9 cellular contexts compared by ENCODE assay signal in genomic region chr1:59316497-59317128, GRCh38. TPM values are rescaled to one million over a fixed set of nuclear protein-coding genes. Genes with fewer than 3 reads are reported as not detected.
DNase-seq lines count a peak whose midpoint lies in the region; ATAC-seq, FAIRE-seq and TF ChIP-seq lines count a peak whose summit lies in the region.
"Had no signal": no experiment of that assay in that cellular context is flagged by ENCODE, and none has a peak within 500 bp of the region (broad histone marks: within the 10 kb centered on the region; RNA-seq: fewer than 3 reads in every experiment).

No MANE protein-coding gene starts in this region.

- H3K27me3 Mint-ChIP-seq in Caco-2 (ENCODE audit: insufficient read depth, unreplicated experiment) = no peaks in the 10 kb centered on the region

- H3K36me3 ChIP-seq in Caco-2 (ENCODE audit: control insufficient read depth, insufficient read depth, low read length) (no peaks in the 10 kb centered on the region), pancreas (no peaks in the 10 kb centered on the region)

- intact Hi-C loops in Caco-2 (cut with micrococcal nuclease; ENCODE audit: unreplicated experiment) = no loop called here
- intact Hi-C loops in pancreas (cut with DNase I) = no loop called here

- POLR2A ChIA-PET in Caco-2 (lab: Charles Lee) = no interaction called here

- CTCF ChIA-PET in Caco-2 (lab: Charles Lee) = no interaction called here

- TF ChIP-seq CTCF in Caco-2 (IDR thresholded peaks at IDR 0.05; ENCODE audit: insufficient read depth in 1 of 2, low read depth in 1 of 2, low read length in 1 of 2, severe bottlenecking in 1 of 2, unreplicated experiment in 1 of 2) (no peak), epithelial cell of proximal tubule (conservative IDR thresholded peaks at IDR 0.05; ENCODE audit: low read depth, low read length) (no peak), pancreas (IDR thresholded peaks at IDR 0.05) (no peak)

- BruUV-seq in Caco-2 (replicated peaks; lab: Mats Ljungman, UMichigan) = no TSS peak

- H3K9me3 ChIP-seq in Caco-2 = no peaks in the 10 kb centered on the region
- H3K9me3 ChIP-seq in pancreas = no peaks in the 10 kb centered on the region

- H3K4me1 Mint-ChIP-seq in Caco-2 (ENCODE audit: low read depth, unreplicated experiment) = peaks cover 14% of the 10 kb centered on the region

- H3K27ac Mint-ChIP-seq in Caco-2 (ENCODE audit: unreplicated experiment) = peak overlapping the region; percentile 51

- ATAC-seq in HG03064 (IDR thresholded peaks at IDR 0.05; ENCODE audit: low read depth, unreplicated experiment) (peak; percentile 96), pancreas (peak in 3 of 4 donors; percentile 48 to 58 (median 57)), HG02938 (IDR thresholded peaks at IDR 0.05; ENCODE audit: unreplicated experiment) (no peak), HG03097 (IDR thresholded peaks at IDR 0.05; ENCODE audit: low FRiP score, unreplicated experiment) (no peak)

- H3K4me3 Mint-ChIP-seq in Caco-2 (ENCODE audit: unreplicated experiment) = no peak overlapping the region

- H3K27ac ChIP-seq in pancreas = peak overlapping the region in 1 of 4 donors; percentile 10

- DNase-seq in Caco-2 (no peak), epithelial cell of proximal tubule (ENCODE audit: low read depth) (no peak), pancreas (no peak), NCI-H2171 treated with DMSO at 0.1 percent for 48 hours (lab: John Stamatoyannopoulos, UW) (no peak), NCI-H82 treated with DMSO at 0.1 percent for 48 hours (lab: John Stamatoyannopoulos, UW; ENCODE audit: unreplicated experiment) (no peak)
- DNase-seq: NCI-H1930 had no signal

- H3K4me3 ChIP-seq in Caco-2 (ENCODE audit: low read depth, low read length) = no peak overlapping the region
- H3K4me3 ChIP-seq in epithelial cell of proximal tubule (ENCODE audit: low read depth, low read length) = peak overlapping the region; percentile 35
- H3K4me3 ChIP-seq in pancreas = peak overlapping the region in 1 of 4 donors; percentile 13

- 55 to 72% methylated on average over 6 of the region's 6 CpGs for WGBS in pancreas, 2 donors

- H3K4me1 ChIP-seq in Caco-2 (peaks cover 19% of the 10 kb centered on the region; the same call in 1 of the 2 replicates), pancreas (peaks cover 0 to 7% (median 4%) of the 10 kb centered on the region in 3 donors)

- H3K36me3 Mint-ChIP-seq in Caco-2 (ENCODE audit: insufficient read depth, unreplicated experiment) = peaks cover under 1% of the 10 kb centered on the region

- H3K27me3 ChIP-seq in Caco-2 (replicated peaks; ENCODE audit: control insufficient read depth, insufficient read depth, low read length) (no peaks in the 10 kb centered on the region), pancreas (no peaks in the 10 kb centered on the region)

- FAIRE-seq in pancreas (lab: Jason Lieb, UNC) = no peak

- peaks cover 9% of the 10 kb centered on the region for H3K9me3 Mint-ChIP-seq in Caco-2 (ENCODE audit: unreplicated experiment)

RNA-seq across cellular contexts. Expression of gene FGGY, which starts 19.7 kb away (rescaled TPM):
- total RNA-seq in Caco-2 (2022) = 3.4 and 6.4 TPM in 2 replicates
- total RNA-seq in epithelial cell of proximal tubule = 3.2 and 24.3 TPM in 2 replicates
- total RNA-seq in pancreas = 10 to 100 TPM; 12.5 to 27.0 (median 17.1) TPM
- 10 to 100 TPM in 1 of 2 donors, 1 to 10 TPM in 1; 6.2 to 13.0 TPM for polyA plus RNA-seq in pancreas

Comparison
In these comparisons a context has a peak if more than half of its experiments do, and no peak if none do; other contexts are left out.
1. ATAC-seq: peak in HG03064 (single experiment) and pancreas (3 of 4); none in HG02938 (single experiment) and HG03097 (single experiment).